1 cellular context compared by ENCODE assay signal in genomic region chr19:48964205-48965032, GRCh38.
TF ChIP-seq lines count a peak whose summit lies in the region.

No MANE protein-coding gene starts in this region.

TF ChIP-seq in HepG2, 621 proteins besides CTCF, POLR2A, EP300 and RAD21 (continued from another document):
- TF ChIP-seq ZNF362 (CRISPR knock-in tag; IDR thresholded peaks at IDR 0.05; ENCODE audit: borderline replicate concordance) (no peak), SMAD9 (CRISPR knock-in tag; IDR thresholded peaks at IDR 0.05) (no peak)
